Comparison of ENCODE assay signal across 8 cellular contexts in genomic region chr1:181089017-181089776, GRCh38. TPM values are rescaled to one million over a fixed set of nuclear protein-coding genes. Genes with fewer than 3 reads are reported as not detected.
DNase-seq lines count a peak whose midpoint lies in the region; ATAC-seq and TF ChIP-seq lines count a peak whose summit lies in the region.

No MANE protein-coding gene starts in this region.

- no peaks in the 10 kb centered on the region for H3K4me1 ChIP-seq in prostate gland (replicated peaks)

- intact Hi-C loops in prostate gland (cut with DNase I), result loop anchor here (1.0 to 2.0 kb wide), 2 partner anchors 53 to 66 kb away; partner anchors contain the start of gene STX6

- H3K36me3 ChIP-seq in BJ (ENCODE audit: control insufficient read depth, insufficient read depth, low read length), result peaks cover 2% of the 10 kb centered on the region; the same call in 1 of the 2 replicates
- H3K36me3 ChIP-seq in prostate gland, result no peaks in the 10 kb centered on the region

- WGBS in prostate gland, result under 1% methylated on average over 67 of the region's 105 CpGs

- DNase-seq in BJ (ENCODE audit: low read depth) (no peak), foreskin fibroblast (peak in 1 of 2 donors; percentile 24), prostate gland (ENCODE audit: low spot score) (no peak), SHP77 (lab: John Stamatoyannopoulos, UW) (no peak), hippocampal formation (lab: John Stamatoyannopoulos, UW) (no peak)
- peak; percentile 66 to 76 for DNase-seq in activated T-cell treated with anti-CD3 and anti-CD28 coated beads, Interleukin-2, amount 50 U/mL, for 48 hours

- TF ChIP-seq CTCF in BJ (IDR thresholded peaks at IDR 0.05; ENCODE audit: insufficient read depth, low read depth, low read length), result no peak
- no peak for TF ChIP-seq CTCF in foreskin fibroblast (IDR thresholded peaks at IDR 0.05; ENCODE audit: low read depth, low read length)
- TF ChIP-seq CTCF in prostate gland (IDR thresholded peaks at IDR 0.05), result no peak

- TF ChIP-seq POLR2A in prostate gland (IDR thresholded peaks at IDR 0.05), result no peak

- H3K4me3 ChIP-seq in BJ (ENCODE audit: low read depth, low read length) (peak overlapping the region; percentile 84), foreskin fibroblast (ENCODE audit: low read depth in 1 of 2, low read length in 2 of 2) (peak overlapping the region; percentile 97), prostate gland (peak overlapping the region; percentile 58 to 74)

- no peaks in the 10 kb centered on the region for H3K9me3 ChIP-seq in prostate gland

- TF ChIP-seq RAD21 in Ishikawa (IDR thresholded peaks at IDR 0.05; ENCODE audit: low read depth), result no peak

- H3K27ac ChIP-seq in prostate gland, result peak overlapping the region; percentile 83 to 84

- CTCF ChIA-PET in BJ (lab: Yijun Ruan, JAX), result interaction anchor here (5.8 to 10.3 kb wide), 2 partner anchors 53 kb away, joined by 46 to 111 read pairs; no protein-coding TSS in a partner anchor

- H3K27me3 ChIP-seq in BJ (ENCODE audit: control insufficient read depth, insufficient read depth, low read length), result no peaks in the 10 kb centered on the region
- H3K27me3 ChIP-seq in prostate gland (replicated peaks; ENCODE audit: insufficient read depth), result no peaks in the 10 kb centered on the region

- peak; percentile 9 for ATAC-seq in GM21390 (IDR thresholded peaks at IDR 0.05; ENCODE audit: unreplicated experiment)

- POLR2A ChIA-PET in BJ (lab: Charles Lee), result interaction anchor here (0.5 to 1.0 kb wide), 3 partner anchors 11 to 47 kb away, joined by 3 to 7 read pairs (median 6); no protein-coding TSS in a partner anchor

- TF ChIP-seq EP300 in Ishikawa (IDR thresholded peaks at IDR 0.05; ENCODE audit: borderline replicate concordance), result no peak

TF ChIP-seq in Ishikawa, 13 proteins besides CTCF, POLR2A, EP300 and RAD21:
- TF ChIP-seq TAF1 (IDR thresholded peaks at IDR 0.05; ENCODE audit: low read depth), result no peak
- no peak for TF ChIP-seq TCF12 (IDR thresholded peaks at IDR 0.05; ENCODE audit: low read depth)
- no peak for TF ChIP-seq YY1 (IDR thresholded peaks at IDR 0.05; ENCODE audit: low read depth)
- TF ChIP-seq ZBTB7A (IDR thresholded peaks at IDR 0.05; ENCODE audit: low read depth), result peak; percentile 33; the same call in 1 of the 2 replicates

RNA-seq across cellular contexts. Expression of gene IER5, which starts 0.7 kb away (rescaled TPM):
- polyA plus RNA-seq in BJ (2011; rRNA removed), result 16.0 and 16.9 TPM in 2 replicates
- 16.3 and 22.8 TPM in 2 replicates for polyA minus RNA-seq in BJ (2011; rRNA and poly(A)+ RNA removed)
- 10 to 100 TPM; 10.3 to 14.3 TPM for total RNA-seq in prostate gland

RNA-seq across cellular contexts. Expression of gene MR1, which starts 55.4 kb away (rescaled TPM):
- polyA plus RNA-seq in BJ (2011; rRNA removed), result 25.0 and 36.2 TPM in 2 replicates
- 10.3 and 15.8 TPM in 2 replicates for polyA minus RNA-seq in BJ (2011; rRNA and poly(A)+ RNA removed)
- total RNA-seq in prostate gland, result 10 to 100 TPM; 14.3 to 17.5 TPM

Comparison
In these comparisons a context has a peak if more than half of its experiments do, and no peak if none do; other contexts are left out.
1. DNase-seq: peak in activated T-cell treated with anti-CD3 and anti-CD28 coated beads, Interleukin-2, amount 50 U/mL, for 48 hours (2 of 2); none in BJ (single experiment), prostate gland (single experiment), SHP77 (0 of 2) and hippocampal formation (0 of 2).
2. Peak in every context shown above with its lines, with median percentiles within 50 percentile points of each other: H3K4me3 ChIP-seq.